In genomic region chr16:86421995-86422394, GRCh38 we compare ENCODE assay signal across 35 cellular contexts.
"Had no signal": no experiment of that assay in that cellular context is flagged by ENCODE, and none has a peak within 500 bp of the region (broad histone marks: within the 10 kb centered on the region; RNA-seq: fewer than 3 reads in every experiment).

No MANE protein-coding gene starts in this region.

- H3K36me3 ChIP-seq: MG63 had no signal

- H3K9ac ChIP-seq: KMS-11 had no signal

- H3K4me3 ChIP-seq: MG63 had no signal

- H3K27me3 ChIP-seq: MG63 had no signal

- DNase-seq: Karpas-422, Kasumi-1, KG1, MG63, MM.1S, MV-4-11, NCI-H1048, NCI-H1092, NCI-H1092 treated with DMSO at 0.1 percent for 48 hours, NCI-H1105, NCI-H1105 treated with DMSO at 0.1 percent for 48 hours, NCI-H1417, NCI-H1417 treated with DMSO at 0.1 percent for 48 hours, NCI-H1436, NCI-H1436 treated with DMSO at 0.1 percent for 48 hours, NCI-H146, NCI-H1694, NCI-H1694 treated with DMSO at 0.1 percent for 48 hours, NCI-H187, NCI-H187 treated with DMSO at 0.1 percent for 48 hours, NCI-H1930, NCI-H2029, NCI-H2029 treated with DMSO at 0.1 percent for 48 hours, NCI-H2081, NCI-H2081 treated with DMSO at 0.1 percent for 48 hours, NCI-H2107, NCI-H2171, NCI-H2171 treated with DMSO at 0.1 percent for 48 hours, NCI-H2227 treated with DMSO at 0.1 percent for 48 hours, NCI-H226, NCI-H345, NCI-H446, NCI-H446 treated with DMSO at 0.1 percent for 48 hours, NCI-H510A had no signal

- H3K27ac ChIP-seq: KMS-11 had no signal

- H3K4me2 ChIP-seq: KMS-11 had no signal
